ENCODE assay signal across 11 cellular contexts in genomic region chr16:57564571-57565270, GRCh38. TPM values are rescaled to one million over a fixed set of nuclear protein-coding genes. Genes with fewer than 3 reads are reported as not detected.
DNase-seq lines count a peak whose midpoint lies in the region; ATAC-seq and TF ChIP-seq lines count a peak whose summit lies in the region.
"Had no signal": no experiment of that assay in that cellular context is flagged by ENCODE, and none has a peak within 500 bp of the region (broad histone marks: within the 10 kb centered on the region; RNA-seq: fewer than 3 reads in every experiment).

No MANE protein-coding gene starts in this region.

- TF ChIP-seq CTCF in chondrocyte (IDR thresholded peaks at IDR 0.05) = no peak
- no peak for TF ChIP-seq CTCF in natural killer cell (IDR thresholded peaks at IDR 0.05)

- DNase-seq in EL (peak; percentile 69), NCI-H226 (peak; percentile 67), chondrocyte (ENCODE audit: low spot score) (peak; percentile 56), natural killer cell (no peak), superior temporal gyrus (ENCODE audit: extremely low spot score) (no peak)
- no peak for DNase-seq in activated naive CD4-positive, alpha-beta T cell (lab: John Stamatoyannopoulos, UW)
- DNase-seq: COR-L47, NCI-H1092 had no signal

- H3K27ac Mint-ChIP-seq in chondrocyte (ENCODE audit: unreplicated experiment) (no peak overlapping the region), natural killer cell (peak overlapping the region; percentile 53 to 67)

- ATAC-seq in natural killer cell (no peak), HG03159 (IDR thresholded peaks at IDR 0.05; ENCODE audit: unreplicated experiment) (no peak), GM21528 (IDR thresholded peaks at IDR 0.05; ENCODE audit: low FRiP score, unreplicated experiment) (no peak)

- H3K27me3 Mint-ChIP-seq in chondrocyte (ENCODE audit: low read depth) (peaks cover 21% of the 10 kb centered on the region), natural killer cell (ENCODE audit: low read depth in 2 of 2) (no peaks in the 10 kb centered on the region)

- intact Hi-C loops in natural killer cell (cut with micrococcal nuclease) = no loop called here

- H3K36me3 Mint-ChIP-seq in chondrocyte (ENCODE audit: low read depth) (peaks cover 5% of the 10 kb centered on the region), natural killer cell (peaks cover 23% of the 10 kb centered on the region)
- H3K36me3 Mint-ChIP-seq: brain had no signal

- H3K4me3 Mint-ChIP-seq in chondrocyte (ENCODE audit: unreplicated experiment) (no peak overlapping the region), natural killer cell (no peak overlapping the region)
- H3K4me3 Mint-ChIP-seq: brain had no signal

- peaks cover 18% of the 10 kb centered on the region for H3K9me3 Mint-ChIP-seq in chondrocyte (ENCODE audit: low read depth)
- H3K9me3 Mint-ChIP-seq in natural killer cell = peaks cover 4 to 13% of the 10 kb centered on the region in 2 donors

- peaks cover 9% of the 10 kb centered on the region for H3K4me1 Mint-ChIP-seq in chondrocyte (ENCODE audit: low read depth)
- H3K4me1 Mint-ChIP-seq in natural killer cell = peaks cover 35 to 69% of the 10 kb centered on the region in 2 donors
- H3K4me1 Mint-ChIP-seq: brain had no signal

RNA-seq across cellular contexts. Expression of gene ADGRG5, which starts 22.3 kb away (rescaled TPM):
- not detected in 3 replicates for total RNA-seq in chondrocyte
- total RNA-seq in natural killer cell = 100 to 1,000 TPM in 1 of 3 donors, 10 to 100 TPM in 2; 83.2 to 118 (median 94.5) TPM

RNA-seq across cellular contexts. Expression of gene CCDC102A, which starts 28.4 kb away (rescaled TPM):
- total RNA-seq in chondrocyte (20.9 to 27.2 TPM (median 22.4 TPM) in 3 replicates), natural killer cell (10 to 100 TPM; 15.5 to 24.4 (median 17.1) TPM)

Comparison
In these comparisons a context has a peak if more than half of its experiments do, and no peak if none do; other contexts are left out.
1. DNase-seq: peak in EL (single experiment), NCI-H226 (single experiment) and chondrocyte (single experiment); none in natural killer cell (single experiment), activated naive CD4-positive, alpha-beta T cell (0 of 4) and superior temporal gyrus (single experiment).
2. RNA of gene ADGRG5, which starts 22.3 kb away (total RNA-seq): 83.2 to 118 TPM in natural killer cell; not detected in chondrocyte; every median in the first group is over 10 times any median in the second.